In genomic region chr19:11136400-11137101, GRCh38 we compare ENCODE assay signal across 11 cellular contexts. TPM values are rescaled to one million over a fixed set of nuclear protein-coding genes. Genes with fewer than 3 reads are reported as not detected.
A peak's percentile ranks its signal among the peaks of the same experiment; 100 is the strongest.
DNase-seq lines count a peak whose midpoint lies in the region; ATAC-seq and TF ChIP-seq lines count a peak whose summit lies in the region.
"Had no signal": no experiment of that assay in that cellular context is flagged by ENCODE, and none has a peak within 500 bp of the region (broad histone marks: within the 10 kb centered on the region; RNA-seq: fewer than 3 reads in every experiment).

No MANE protein-coding gene starts in this region.

- no peak overlapping the region for H2AFZ ChIP-seq in osteoblast (ENCODE audit: low read length)

- no peaks in the 10 kb centered on the region for H3K79me2 ChIP-seq in osteoblast (ENCODE audit: insufficient read depth, low read length)

- peaks cover 29% of the 10 kb centered on the region for H3K36me3 ChIP-seq in BLaER1
- peaks cover 19% of the 10 kb centered on the region for H3K36me3 ChIP-seq in osteoblast (ENCODE audit: insufficient read depth, low read length)

- H3K4me2 ChIP-seq in BLaER1 = peak overlapping the region; percentile 12
- no peak overlapping the region for H3K4me2 ChIP-seq in osteoblast (ENCODE audit: insufficient read depth, low read length)

- H4K20me1 ChIP-seq in BLaER1 = peaks cover 25% of the 10 kb centered on the region
- no peaks in the 10 kb centered on the region for H4K20me1 ChIP-seq in osteoblast (ENCODE audit: insufficient read depth, low read length)

- H3K9me3 ChIP-seq in BLaER1 (peaks cover 3% of the 10 kb centered on the region; the same call in 1 of the 2 replicates), osteoblast (ENCODE audit: low read depth, low read length) (no peaks in the 10 kb centered on the region)

- H3K9ac ChIP-seq in BLaER1 = no peak overlapping the region

- H3K4me1 ChIP-seq in BLaER1 = peaks cover 80% of the 10 kb centered on the region
- peaks cover 25% of the 10 kb centered on the region for H3K4me1 ChIP-seq in osteoblast (ENCODE audit: insufficient read depth, low read length)

- ATAC-seq in HG02852 (IDR thresholded peaks at IDR 0.05; ENCODE audit: unreplicated experiment) = no peak
- ATAC-seq: natural killer cell had no signal

- H3K4me3 ChIP-seq in BLaER1 (no peak overlapping the region), coronary artery (no peak overlapping the region), osteoblast (ENCODE audit: insufficient read depth, low read length) (no peak overlapping the region)

- H3K27me3 ChIP-seq in BLaER1 (no peaks in the 10 kb centered on the region), osteoblast (ENCODE audit: insufficient read depth, low read length) (no peaks in the 10 kb centered on the region)

- TF ChIP-seq CTCF in coronary artery (IDR thresholded peaks at IDR 0.05) (no peak), osteoblast (IDR thresholded peaks at IDR 0.05; ENCODE audit: extremely low read depth, low read depth, low read length) (no peak)

- peak; percentile 46 for DNase-seq in MV-4-11 (lab: John Stamatoyannopoulos, UW)
- no peak for DNase-seq in coronary artery (ENCODE audit: low spot score)
- DNase-seq in osteoblast (ENCODE audit: insufficient read length, low spot score, missing footprints) = peak; percentile 51
- DNase-seq in GM19240 (ENCODE audit: insufficient read length, low spot score) = no peak
- DNase-seq in NCI-H526 treated with DMSO at 0.1 percent for 48 hours (lab: John Stamatoyannopoulos, UW) = no peak
- no peak for DNase-seq in stimulated activated CD4-positive, alpha-beta T cell treated with anti-CD3 and anti-CD28 coated beads, Interleukin-4, amount 100 ng/mL, for 24 hours
- DNase-seq: activated CD4-positive, alpha-beta T cell treated with anti-CD3 and anti-CD28 coated beads, Interleukin-2, amount 50 U/mL, for 1 hour; activated naive CD4-positive, alpha-beta T cell; natural killer cell had no signal

- H3K27ac ChIP-seq in BLaER1 (no peak overlapping the region), coronary artery (peak overlapping the region; percentile 85 to 96), osteoblast (ENCODE audit: low read depth, low read length) (no peak overlapping the region)

RNA-seq across cellular contexts. Expression of gene SPC24, which starts 19.0 kb away (rescaled TPM):
- 5.4 and 6.5 TPM in 2 replicates for total RNA-seq in osteoblast

RNA-seq across cellular contexts. Expression of gene LDLR, which starts 47.3 kb away (rescaled TPM):
- 313 and 326 TPM in 2 replicates for total RNA-seq in osteoblast

Comparison
In these comparisons a context has a peak if more than half of its experiments do, and no peak if none do; other contexts are left out.
1. H3K27ac ChIP-seq: peak in coronary artery (2 of 2); none in BLaER1 (single experiment) and osteoblast (single experiment).
2. DNase-seq: peak in MV-4-11 (single experiment) and osteoblast (single experiment); none in coronary artery (single experiment), GM19240 (single experiment), NCI-H526 treated with DMSO at 0.1 percent for 48 hours (single experiment) and stimulated activated CD4-positive, alpha-beta T cell treated with anti-CD3 and anti-CD28 coated beads, Interleukin-4, amount 100 ng/mL, for 24 hours (single experiment).